2 cellular contexts compared by ENCODE assay signal in the genomic region with DNA sequence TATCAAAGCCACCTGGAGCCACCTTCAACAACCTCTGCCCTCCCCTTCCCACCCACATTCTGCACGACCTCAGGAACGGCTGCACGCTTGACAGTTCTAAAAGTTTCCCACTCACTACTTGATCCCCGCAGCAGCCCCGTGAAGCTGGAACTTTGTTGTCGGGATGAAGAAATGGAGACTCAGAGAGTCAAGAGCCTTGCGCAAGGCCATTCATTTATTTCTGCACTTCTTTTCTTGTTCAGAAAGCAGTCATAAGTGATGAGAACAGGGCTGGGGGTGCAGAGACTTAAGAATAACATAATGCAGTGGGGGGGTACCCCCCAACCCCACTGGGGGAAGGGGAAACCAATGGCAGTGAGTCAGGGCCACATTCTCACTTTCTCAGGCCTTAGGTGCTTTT.
A peak's percentile ranks its signal among the peaks of the same experiment; 100 is the strongest.
TF ChIP-seq lines count a peak whose summit lies in the region.

No MANE protein-coding gene starts in this region.

TF ChIP-seq in IMR-90, 13 proteins besides CTCF, POLR2A, EP300 and RAD21:
- no peak for TF ChIP-seq MAFK (IDR thresholded peaks at IDR 0.05; ENCODE audit: low read depth, low read length)
- TF ChIP-seq CEBPB (IDR thresholded peaks at IDR 0.05; ENCODE audit: low read depth, low read length) = peak; percentile 78
- no peak for TF ChIP-seq NFE2L2 (IDR thresholded peaks at IDR 0.05; ENCODE audit: low read depth, low read length)
- no peak for TF ChIP-seq FOS (IDR thresholded peaks at IDR 0.05; ENCODE audit: low read depth, low read length)
TF ChIP-seq in IMR-90: peak in this region for 1.

TF ChIP-seq in H1, 55 proteins besides CTCF, POLR2A, EP300 and RAD21:
- TF ChIP-seq CHD1 (IDR thresholded peaks at IDR 0.05; ENCODE audit: low read depth, low read length) = no peak
- no peak for TF ChIP-seq SAP30 (IDR thresholded peaks at IDR 0.05; ENCODE audit: insufficient read depth, insufficient replicate concordance, low read length)
- TF ChIP-seq NANOG (IDR thresholded peaks at IDR 0.05; ENCODE audit: insufficient read depth, low read depth, low read length, poor library complexity, severe bottlenecking) = no peak
- no peak for TF ChIP-seq CBX8 (IDR thresholded peaks at IDR 0.05; ENCODE audit: borderline replicate concordance, low read depth, low read length)
- no peak for TF ChIP-seq HDAC6 (IDR thresholded peaks at IDR 0.05; ENCODE audit: low read depth, low read length)
- TF ChIP-seq POLR2AphosphoS5 (IDR thresholded peaks at IDR 0.05; ENCODE audit: low read depth, low read length) = no peak
- TF ChIP-seq, protein P1, sequence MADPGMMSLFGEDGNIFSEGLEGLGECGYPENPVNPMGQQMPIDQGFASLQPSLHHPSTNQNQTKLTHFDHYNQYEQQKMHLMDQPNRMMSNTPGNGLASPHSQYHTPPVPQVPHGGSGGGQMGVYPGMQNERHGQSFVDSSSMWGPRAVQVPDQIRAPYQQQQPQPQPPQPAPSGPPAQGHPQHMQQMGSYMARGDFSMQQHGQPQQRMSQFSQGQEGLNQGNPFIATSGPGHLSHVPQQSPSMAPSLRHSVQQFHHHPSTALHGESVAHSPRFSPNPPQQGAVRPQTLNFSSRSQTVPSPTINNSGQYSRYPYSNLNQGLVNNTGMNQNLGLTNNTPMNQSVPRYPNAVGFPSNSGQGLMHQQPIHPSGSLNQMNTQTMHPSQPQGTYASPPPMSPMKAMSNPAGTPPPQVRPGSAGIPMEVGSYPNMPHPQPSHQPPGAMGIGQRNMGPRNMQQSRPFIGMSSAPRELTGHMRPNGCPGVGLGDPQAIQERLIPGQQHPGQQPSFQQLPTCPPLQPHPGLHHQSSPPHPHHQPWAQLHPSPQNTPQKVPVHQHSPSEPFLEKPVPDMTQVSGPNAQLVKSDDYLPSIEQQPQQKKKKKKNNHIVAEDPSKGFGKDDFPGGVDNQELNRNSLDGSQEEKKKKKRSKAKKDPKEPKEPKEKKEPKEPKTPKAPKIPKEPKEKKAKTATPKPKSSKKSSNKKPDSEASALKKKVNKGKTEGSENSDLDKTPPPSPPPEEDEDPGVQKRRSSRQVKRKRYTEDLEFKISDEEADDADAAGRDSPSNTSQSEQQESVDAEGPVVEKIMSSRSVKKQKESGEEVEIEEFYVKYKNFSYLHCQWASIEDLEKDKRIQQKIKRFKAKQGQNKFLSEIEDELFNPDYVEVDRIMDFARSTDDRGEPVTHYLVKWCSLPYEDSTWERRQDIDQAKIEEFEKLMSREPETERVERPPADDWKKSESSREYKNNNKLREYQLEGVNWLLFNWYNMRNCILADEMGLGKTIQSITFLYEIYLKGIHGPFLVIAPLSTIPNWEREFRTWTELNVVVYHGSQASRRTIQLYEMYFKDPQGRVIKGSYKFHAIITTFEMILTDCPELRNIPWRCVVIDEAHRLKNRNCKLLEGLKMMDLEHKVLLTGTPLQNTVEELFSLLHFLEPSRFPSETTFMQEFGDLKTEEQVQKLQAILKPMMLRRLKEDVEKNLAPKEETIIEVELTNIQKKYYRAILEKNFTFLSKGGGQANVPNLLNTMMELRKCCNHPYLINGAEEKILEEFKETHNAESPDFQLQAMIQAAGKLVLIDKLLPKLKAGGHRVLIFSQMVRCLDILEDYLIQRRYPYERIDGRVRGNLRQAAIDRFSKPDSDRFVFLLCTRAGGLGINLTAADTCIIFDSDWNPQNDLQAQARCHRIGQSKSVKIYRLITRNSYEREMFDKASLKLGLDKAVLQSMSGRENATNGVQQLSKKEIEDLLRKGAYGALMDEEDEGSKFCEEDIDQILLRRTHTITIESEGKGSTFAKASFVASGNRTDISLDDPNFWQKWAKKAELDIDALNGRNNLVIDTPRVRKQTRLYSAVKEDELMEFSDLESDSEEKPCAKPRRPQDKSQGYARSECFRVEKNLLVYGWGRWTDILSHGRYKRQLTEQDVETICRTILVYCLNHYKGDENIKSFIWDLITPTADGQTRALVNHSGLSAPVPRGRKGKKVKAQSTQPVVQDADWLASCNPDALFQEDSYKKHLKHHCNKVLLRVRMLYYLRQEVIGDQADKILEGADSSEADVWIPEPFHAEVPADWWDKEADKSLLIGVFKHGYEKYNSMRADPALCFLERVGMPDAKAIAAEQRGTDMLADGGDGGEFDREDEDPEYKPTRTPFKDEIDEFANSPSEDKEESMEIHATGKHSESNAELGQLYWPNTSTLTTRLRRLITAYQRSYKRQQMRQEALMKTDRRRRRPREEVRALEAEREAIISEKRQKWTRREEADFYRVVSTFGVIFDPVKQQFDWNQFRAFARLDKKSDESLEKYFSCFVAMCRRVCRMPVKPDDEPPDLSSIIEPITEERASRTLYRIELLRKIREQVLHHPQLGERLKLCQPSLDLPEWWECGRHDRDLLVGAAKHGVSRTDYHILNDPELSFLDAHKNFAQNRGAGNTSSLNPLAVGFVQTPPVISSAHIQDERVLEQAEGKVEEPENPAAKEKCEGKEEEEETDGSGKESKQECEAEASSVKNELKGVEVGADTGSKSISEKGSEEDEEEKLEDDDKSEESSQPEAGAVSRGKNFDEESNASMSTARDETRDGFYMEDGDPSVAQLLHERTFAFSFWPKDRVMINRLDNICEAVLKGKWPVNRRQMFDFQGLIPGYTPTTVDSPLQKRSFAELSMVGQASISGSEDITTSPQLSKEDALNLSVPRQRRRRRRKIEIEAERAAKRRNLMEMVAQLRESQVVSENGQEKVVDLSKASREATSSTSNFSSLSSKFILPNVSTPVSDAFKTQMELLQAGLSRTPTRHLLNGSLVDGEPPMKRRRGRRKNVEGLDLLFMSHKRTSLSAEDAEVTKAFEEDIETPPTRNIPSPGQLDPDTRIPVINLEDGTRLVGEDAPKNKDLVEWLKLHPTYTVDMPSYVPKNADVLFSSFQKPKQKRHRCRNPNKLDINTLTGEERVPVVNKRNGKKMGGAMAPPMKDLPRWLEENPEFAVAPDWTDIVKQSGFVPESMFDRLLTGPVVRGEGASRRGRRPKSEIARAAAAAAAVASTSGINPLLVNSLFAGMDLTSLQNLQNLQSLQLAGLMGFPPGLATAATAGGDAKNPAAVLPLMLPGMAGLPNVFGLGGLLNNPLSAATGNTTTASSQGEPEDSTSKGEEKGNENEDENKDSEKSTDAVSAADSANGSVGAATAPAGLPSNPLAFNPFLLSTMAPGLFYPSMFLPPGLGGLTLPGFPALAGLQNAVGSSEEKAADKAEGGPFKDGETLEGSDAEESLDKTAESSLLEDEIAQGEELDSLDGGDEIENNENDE (IDR thresholded peaks at IDR 0.05; ENCODE audit: insufficient replicate concordance, low read length) = no peak
- no peak for TF ChIP-seq RXRA (IDR thresholded peaks at IDR 0.05; ENCODE audit: insufficient read depth, low read depth, low read length)
- no peak for TF ChIP-seq YY1 (IDR thresholded peaks at IDR 0.05; ENCODE audit: low read depth, low read length)
- TF ChIP-seq TAF7 (optimal IDR thresholded peaks at IDR 0.05; ENCODE audit: borderline replicate concordance, low read depth, low read length) = no peak
- TF ChIP-seq GTF2F1 (IDR thresholded peaks at IDR 0.05; ENCODE audit: borderline replicate concordance, low read depth, low read length) = no peak
- no peak for TF ChIP-seq TBP (IDR thresholded peaks at IDR 0.05; ENCODE audit: low read depth, low read length)
- TF ChIP-seq KDM4A (IDR thresholded peaks at IDR 0.05; ENCODE audit: low read depth, low read length, severe bottlenecking) = no peak
- TF ChIP-seq SIX5 (IDR thresholded peaks at IDR 0.05; ENCODE audit: low read depth, low read length) = no peak
- TF ChIP-seq SP1 (IDR thresholded peaks at IDR 0.05; ENCODE audit: low read depth, low read length) = no peak
- TF ChIP-seq, protein P2, sequence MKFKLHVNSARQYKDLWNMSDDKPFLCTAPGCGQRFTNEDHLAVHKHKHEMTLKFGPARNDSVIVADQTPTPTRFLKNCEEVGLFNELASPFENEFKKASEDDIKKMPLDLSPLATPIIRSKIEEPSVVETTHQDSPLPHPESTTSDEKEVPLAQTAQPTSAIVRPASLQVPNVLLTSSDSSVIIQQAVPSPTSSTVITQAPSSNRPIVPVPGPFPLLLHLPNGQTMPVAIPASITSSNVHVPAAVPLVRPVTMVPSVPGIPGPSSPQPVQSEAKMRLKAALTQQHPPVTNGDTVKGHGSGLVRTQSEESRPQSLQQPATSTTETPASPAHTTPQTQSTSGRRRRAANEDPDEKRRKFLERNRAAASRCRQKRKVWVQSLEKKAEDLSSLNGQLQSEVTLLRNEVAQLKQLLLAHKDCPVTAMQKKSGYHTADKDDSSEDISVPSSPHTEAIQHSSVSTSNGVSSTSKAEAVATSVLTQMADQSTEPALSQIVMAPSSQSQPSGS (IDR thresholded peaks at IDR 0.05; ENCODE audit: low read length) = no peak
- no peak for TF ChIP-seq CEBPB (IDR thresholded peaks at IDR 0.05; ENCODE audit: low read depth, low read length)
- TF ChIP-seq BACH1 (IDR thresholded peaks at IDR 0.05; ENCODE audit: low read length) = no peak
- no peak for TF ChIP-seq PHF8 (conservative IDR thresholded peaks at IDR 0.05; ENCODE audit: low read depth, low read length)
